In the genomic region with DNA sequence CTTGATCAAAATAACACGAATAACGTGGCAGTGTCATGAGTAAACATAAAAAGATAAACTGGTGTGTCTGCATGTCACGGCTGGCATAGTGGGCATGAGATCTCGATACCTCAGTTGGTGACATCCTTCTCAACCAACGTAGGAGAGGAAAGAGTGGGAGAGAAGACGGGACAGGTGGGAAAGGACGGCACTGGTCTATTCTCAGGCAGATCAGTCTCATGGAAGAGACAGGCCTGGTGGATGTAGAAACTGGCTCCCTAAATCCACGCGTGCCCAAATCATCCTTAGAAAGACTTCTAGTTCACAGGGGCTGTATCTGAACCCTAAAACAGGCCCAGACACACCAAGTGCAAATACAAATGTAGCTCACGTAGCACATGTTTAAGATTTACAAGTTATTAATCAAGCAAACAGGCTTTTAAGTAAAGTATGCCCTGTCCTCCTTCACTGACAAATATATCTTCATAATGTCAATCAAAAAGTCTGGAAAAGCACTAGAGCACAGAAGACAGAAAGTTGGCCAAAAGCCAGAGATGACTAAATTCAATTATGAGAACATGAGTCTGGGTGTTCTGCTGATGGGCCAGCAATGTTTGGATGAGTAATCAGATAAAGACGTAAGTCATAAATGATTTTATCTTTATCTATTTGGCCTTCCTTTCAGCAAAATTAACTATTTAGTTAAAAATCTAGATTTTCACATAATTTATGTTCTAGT, we compare ENCODE assay signal across 14 cellular contexts. TPM values are rescaled to one million over a fixed set of nuclear protein-coding genes. Genes with fewer than 3 reads are reported as not detected.
DNase-seq lines count a peak whose midpoint lies in the region; ATAC-seq, FAIRE-seq and TF ChIP-seq lines count a peak whose summit lies in the region.
"Had no signal": no experiment of that assay in that cellular context is flagged by ENCODE, and none has a peak within 500 bp of the region (broad histone marks: within the 10 kb centered on the region; RNA-seq: fewer than 3 reads in every experiment).

No MANE protein-coding gene starts in this region.

- DNase-seq in NCI-H82 (lab: John Stamatoyannopoulos, UW): peak; percentile 40
- DNase-seq in NCI-H82 treated with DMSO at 0.1 percent for 48 hours (lab: John Stamatoyannopoulos, UW; ENCODE audit: unreplicated experiment): no peak
- DNase-seq in M059J (ENCODE audit: low read depth): peak; percentile 80
- peak; percentile 37 for DNase-seq in bronchial epithelial cell (ENCODE audit: low read depth)
- peak; percentile 8 for DNase-seq in non-pigmented ciliary epithelial cell (ENCODE audit: low read depth)
- DNase-seq in NCI-H1092 (lab: John Stamatoyannopoulos, UW): no peak
- no peak for DNase-seq in ovary
- DNase-seq: activated CD4-positive, alpha-beta T cell treated with anti-CD3 and anti-CD28 coated beads for 1 hour; occipital lobe; stimulated activated CD4-positive, alpha-beta T cell treated with anti-CD3 and anti-CD28 coated beads, Interleukin-1b, Interleukin-23, amount 100 ng/mL, for 48 hours; stimulated activated naive CD4-positive, alpha-beta T cell had no signal

- TF ChIP-seq CTCF in bronchial epithelial cell (IDR thresholded peaks at IDR 0.05; ENCODE audit: insufficient read depth, low read length, severe bottlenecking): no peak
- TF ChIP-seq CTCF in ovary (IDR thresholded peaks at IDR 0.05): no peak

- no peaks in the 10 kb centered on the region for H3K9me3 ChIP-seq in ovary

- FAIRE-seq in bronchial epithelial cell (lab: Jason Lieb, UNC): no peak
- FAIRE-seq: endothelial cell of umbilical vein had no signal

- H3K4me1 ChIP-seq in ovary (ENCODE audit: insufficient read depth): no peaks in the 10 kb centered on the region

- no peaks in the 10 kb centered on the region for H3K27me3 ChIP-seq in bronchial epithelial cell (ENCODE audit: control insufficient read depth, insufficient read depth, low read length)
- no peaks in the 10 kb centered on the region for H3K27me3 ChIP-seq in ovary

- no peak overlapping the region for H3K27ac ChIP-seq in ovary

- 91 to 92% (median 92%) methylated on average over 11 of the region's 11 CpGs for WGBS in ovary, 3 donors

- TF ChIP-seq POLR2A in ovary (IDR thresholded peaks at IDR 0.05): no peak

- no peak for ATAC-seq in HG03354 (IDR thresholded peaks at IDR 0.05; ENCODE audit: poor library complexity, severe bottlenecking, unreplicated experiment)
- ATAC-seq: Right ventricle myocardium inferior had no signal

- intact Hi-C loops in ovary (cut with DNase I): no loop called here

- H3K4me3 ChIP-seq in bronchial epithelial cell (ENCODE audit: low read depth, low read length): no peak overlapping the region
- H3K4me3 ChIP-seq in ovary: no peak overlapping the region

- no peaks in the 10 kb centered on the region for H3K36me3 ChIP-seq in bronchial epithelial cell (ENCODE audit: control insufficient read depth, insufficient read depth, low read length)
- no peaks in the 10 kb centered on the region for H3K36me3 ChIP-seq in ovary

- TF ChIP-seq EP300 in ovary (IDR thresholded peaks at IDR 0.05): no peak

RNA-seq across cellular contexts. Expression of a gene that starts 56.3 kb away (rescaled TPM):
- 2.0 and 4.6 TPM in 2 replicates for total RNA-seq in M059J (2014; rRNA removed; shearing (Covaris generic))
- total RNA-seq in bronchial epithelial cell (under 0.01 TPM in 2 replicates), ovary (10 to 100 TPM; 11.2 to 28.1 (median 22.3) TPM)
- polyA plus RNA-seq in ovary: 1 to 10 TPM; 5.0 to 8.5 TPM

Comparison
In these comparisons a context has a peak if more than half of its experiments do, and no peak if none do; other contexts are left out.
1. DNase-seq: peak in NCI-H82 (single experiment), M059J (single experiment), bronchial epithelial cell (single experiment) and non-pigmented ciliary epithelial cell (single experiment); none in NCI-H82 treated with DMSO at 0.1 percent for 48 hours (single experiment), NCI-H1092 (single experiment) and ovary (0 of 5).